Comparison of ENCODE assay signal across 9 cellular contexts in genomic region chr17:73255671-73256181, GRCh38. TPM values are rescaled to one million over a fixed set of nuclear protein-coding genes. Genes with fewer than 3 reads are reported as not detected.
A peak's percentile ranks its signal among the peaks of the same experiment; 100 is the strongest.
DNase-seq lines count a peak whose midpoint lies in the region; ATAC-seq and TF ChIP-seq lines count a peak whose summit lies in the region.
"Had no signal": no experiment of that assay in that cellular context is flagged by ENCODE, and none has a peak within 500 bp of the region (broad histone marks: within the 10 kb centered on the region; RNA-seq: fewer than 3 reads in every experiment).

No MANE protein-coding gene starts in this region.

- H3K36me3 Mint-ChIP-seq in Caco-2 (ENCODE audit: insufficient read depth, unreplicated experiment) (no peaks in the 10 kb centered on the region), natural killer cell (no peaks in the 10 kb centered on the region)
- H3K36me3 Mint-ChIP-seq in activated CD8-positive, alpha-beta memory T cell treated with anti-CD3 and anti-CD28 coated beads, Interleukin-2, amount 10 ng/mL, durations not matched to agents 7 days and 5 days: no peaks in the 10 kb centered on the region

- H3K36me3 ChIP-seq in Caco-2 (ENCODE audit: control insufficient read depth, insufficient read depth, low read length): no peaks in the 10 kb centered on the region

- H3K4me3 Mint-ChIP-seq in Caco-2 (ENCODE audit: unreplicated experiment) (no peak overlapping the region), natural killer cell (no peak overlapping the region)
- no peak overlapping the region for H3K4me3 Mint-ChIP-seq in activated CD8-positive, alpha-beta memory T cell treated with anti-CD3 and anti-CD28 coated beads, Interleukin-2, amount 10 ng/mL, durations not matched to agents 7 days and 5 days

- ATAC-seq in GM21515 (IDR thresholded peaks at IDR 0.05; ENCODE audit: unreplicated experiment) (peak; percentile 69), natural killer cell (peak; percentile 65 to 77 (median 67)), GM18505 (IDR thresholded peaks at IDR 0.05; ENCODE audit: unreplicated experiment) (no peak)
- peak; percentile 84 for ATAC-seq in activated CD8-positive, alpha-beta memory T cell treated with anti-CD3 and anti-CD28 coated beads, Interleukin-2, amount 10 ng/mL, durations not matched to agents 7 days and 5 days

- H3K27ac Mint-ChIP-seq in Caco-2 (ENCODE audit: unreplicated experiment) (no peak overlapping the region), natural killer cell (no peak overlapping the region)
- no peak overlapping the region for H3K27ac Mint-ChIP-seq in activated CD8-positive, alpha-beta memory T cell treated with anti-CD3 and anti-CD28 coated beads, Interleukin-2, amount 10 ng/mL, durations not matched to agents 7 days and 5 days

- H3K4me3 ChIP-seq in Caco-2 (ENCODE audit: low read depth, low read length): no peak overlapping the region
- no peak overlapping the region for H3K4me3 ChIP-seq in epithelial cell of proximal tubule (ENCODE audit: low read depth, low read length)
- H3K4me3 ChIP-seq: SK-N-MC had no signal

- no peaks in the 10 kb centered on the region for H3K4me1 ChIP-seq in Caco-2

- H3K9me3 Mint-ChIP-seq in Caco-2 (ENCODE audit: unreplicated experiment): no peaks in the 10 kb centered on the region
- no peaks in the 10 kb centered on the region for H3K9me3 Mint-ChIP-seq in activated CD8-positive, alpha-beta memory T cell treated with anti-CD3 and anti-CD28 coated beads, Interleukin-2, amount 10 ng/mL, durations not matched to agents 7 days and 5 days (ENCODE audit: low read depth)
- no peaks in the 10 kb centered on the region for H3K9me3 Mint-ChIP-seq in natural killer cell

- H3K27me3 Mint-ChIP-seq in Caco-2 (ENCODE audit: insufficient read depth, unreplicated experiment): no peaks in the 10 kb centered on the region
- H3K27me3 Mint-ChIP-seq in activated CD8-positive, alpha-beta memory T cell treated with anti-CD3 and anti-CD28 coated beads, Interleukin-2, amount 10 ng/mL, durations not matched to agents 7 days and 5 days: no peaks in the 10 kb centered on the region
- H3K27me3 Mint-ChIP-seq in natural killer cell (ENCODE audit: low read depth in 2 of 2): peaks cover 0 to 3% of the 10 kb centered on the region in 2 donors

- H3K4me1 Mint-ChIP-seq in Caco-2 (ENCODE audit: low read depth, unreplicated experiment) (no peaks in the 10 kb centered on the region), natural killer cell (peaks cover 0 to 5% of the 10 kb centered on the region in 2 donors)
- H3K4me1 Mint-ChIP-seq in activated CD8-positive, alpha-beta memory T cell treated with anti-CD3 and anti-CD28 coated beads, Interleukin-2, amount 10 ng/mL, durations not matched to agents 7 days and 5 days: no peaks in the 10 kb centered on the region

- H3K9me3 ChIP-seq in Caco-2: no peaks in the 10 kb centered on the region

- intact Hi-C loops in Caco-2 (cut with micrococcal nuclease; ENCODE audit: unreplicated experiment) (loop anchor here (1.0 to 2.0 kb wide), 3 partner anchors 57 to 529 kb away; partner anchors contain the start of gene CDC42EP4), natural killer cell (cut with micrococcal nuclease) (loop anchor here (1.0 kb wide), 1 partner anchor 115 kb away; no protein-coding TSS in a partner anchor)

- TF ChIP-seq POLR2A in GM18505 (IDR thresholded peaks at IDR 0.05; ENCODE audit: borderline replicate concordance, extremely low read depth, insufficient read depth, insufficient read length): no peak

- H3K27me3 ChIP-seq in Caco-2 (replicated peaks; ENCODE audit: control insufficient read depth, insufficient read depth, low read length): no peaks in the 10 kb centered on the region

- POLR2A ChIA-PET in Caco-2 (lab: Charles Lee): no interaction called here

- TF ChIP-seq CTCF in Caco-2 (IDR thresholded peaks at IDR 0.05; ENCODE audit: insufficient read depth in 1 of 2, low read depth in 1 of 2, low read length in 1 of 2, severe bottlenecking in 1 of 2, unreplicated experiment in 1 of 2) (peak; percentile 95 to 98), epithelial cell of proximal tubule (conservative IDR thresholded peaks at IDR 0.05; ENCODE audit: low read depth, low read length) (peak; percentile 97), natural killer cell (IDR thresholded peaks at IDR 0.05) (peak; percentile 99)

- no TSS peak for BruUV-seq in Caco-2 (replicated peaks; lab: Mats Ljungman, UMichigan)

- CTCF ChIA-PET in Caco-2 (lab: Charles Lee): interaction anchor here (0.8 to 3.5 kb wide), 6 partner anchors 24 to 133 kb away, joined by 3 to 37 read pairs (median 4); partner anchors contain the start of gene CDC42EP4
- CTCF ChIA-PET in activated CD8-positive, alpha-beta memory T cell treated with anti-CD3 and anti-CD28 coated beads, Interleukin-2, amount 10 ng/mL, durations not matched to agents 7 days and 5 days (lab: Charles Lee): interaction anchor here (0.6 to 4.4 kb wide), 27 partner anchors 8 to 699 kb away, joined by 3 to 65 read pairs (median 5); no protein-coding TSS in a partner anchor

- peak in 1 of 2 experiments; percentile 67 for DNase-seq in Caco-2
- DNase-seq in NCI-H774 (lab: John Stamatoyannopoulos, UW): peak; percentile 50
- peak; percentile 62 for DNase-seq in activated CD8-positive, alpha-beta memory T cell treated with anti-CD3 and anti-CD28 coated beads, Interleukin-2, amount 10 ng/mL, durations not matched to agents 7 days and 5 days
- DNase-seq in epithelial cell of proximal tubule (ENCODE audit: low read depth): no peak
- peak; percentile 54 for DNase-seq in natural killer cell
- DNase-seq in superior temporal gyrus (ENCODE audit: extremely low spot score): peak; percentile 83

RNA-seq across cellular contexts. Expression of gene CPSF4L, which starts 6.0 kb away (rescaled TPM):
- total RNA-seq in Caco-2 (2022) (not detected in 2 replicates), epithelial cell of proximal tubule (not detected in 2 replicates), natural killer cell (not detected)
- not detected for total RNA-seq in activated CD8-positive, alpha-beta memory T cell treated with anti-CD3 and anti-CD28 coated beads, Interleukin-2, amount 10 ng/mL, durations not matched to agents 7 days and 5 days

RNA-seq across cellular contexts. Expression of gene CDC42EP4, which starts 56.1 kb away (rescaled TPM):
- total RNA-seq in Caco-2 (2022) (25.8 and 27.9 TPM in 2 replicates), epithelial cell of proximal tubule (46.8 and 115 TPM in 2 replicates), natural killer cell (1 to 10 TPM; 2.5 to 9.6 (median 4.4) TPM)
- total RNA-seq in activated CD8-positive, alpha-beta memory T cell treated with anti-CD3 and anti-CD28 coated beads, Interleukin-2, amount 10 ng/mL, durations not matched to agents 7 days and 5 days: 1 to 10 TPM; 1.3 to 1.5 TPM
